In genomic region chr19:19404879-19405860, GRCh38 we compare ENCODE assay signal across 1 cellular context.
TF ChIP-seq lines count a peak whose summit lies in the region.

TSS of gene GATAD2A (plus strand) at chr19:19405675. CDS start at chr19:19465346, 59,671 bp downstream.

TF ChIP-seq in HepG2, 621 proteins besides CTCF, POLR2A, EP300 and RAD21 (continued from another document and continues in another):
- TF ChIP-seq NR2C2 (CRISPR knock-in tag; IDR thresholded peaks at IDR 0.05; ENCODE audit: borderline replicate concordance) (peak; percentile 77), NBN (conservative IDR thresholded peaks at IDR 0.05) (no peak), U2AF2 (IDR thresholded peaks at IDR 0.05; ENCODE audit: low read depth, low read length) (no peak), TAF1 (CRISPR knock-in tag; IDR thresholded peaks at IDR 0.05) (peak; percentile 62; the same call in 1 of the 2 replicates), ZNF816 (CRISPR knock-in tag; IDR thresholded peaks at IDR 0.05; ENCODE audit: borderline replicate concordance) (0 out of 2 replicates have a peak, but pooled peaks have one; percentile 53), ZNF501 (CRISPR knock-in tag; IDR thresholded peaks at IDR 0.05) (peak; percentile 97), DDIT3 (CRISPR knock-in tag; IDR thresholded peaks at IDR 0.05) (no peak), PTBP1 (IDR thresholded peaks at IDR 0.05; ENCODE audit: low read depth, low read length, poor library complexity, severe bottlenecking) (no peak), ZNF788 (CRISPR knock-in tag; IDR thresholded peaks at IDR 0.05; ENCODE audit: borderline replicate concordance) (peak; percentile 69; the same call in 1 of the 2 replicates), ZNF510 (CRISPR knock-in tag; IDR thresholded peaks at IDR 0.05; ENCODE audit: low read depth) (peak; percentile 85), NR2F2 (IDR thresholded peaks at IDR 0.05; ENCODE audit: borderline replicate concordance, low read depth) (no peak; the same call in 1 of the 2 replicates), ZNF580 (CRISPR knock-in tag; IDR thresholded peaks at IDR 0.05; ENCODE audit: borderline replicate concordance, low read depth) (peak; percentile 94; the same call in 1 of the 2 replicates), ZNF326 (CRISPR knock-in tag; IDR thresholded peaks at IDR 0.05; ENCODE audit: borderline replicate concordance) (0 out of 2 replicates have a peak, but pooled peaks have one; percentile 46), JUND (CRISPR knock-in tag; IDR thresholded peaks at IDR 0.05) (no peak), HIC2 (CRISPR knock-in tag; IDR thresholded peaks at IDR 0.05; ENCODE audit: low read depth) (no peak), TARDBP (CRISPR knock-in tag; IDR thresholded peaks at IDR 0.05) (peak; percentile 93), KIAA2018 (CRISPR knock-in tag; IDR thresholded peaks at IDR 0.05; ENCODE audit: borderline replicate concordance) (no peak), MAX (IDR thresholded peaks at IDR 0.05) (peak; percentile 97), BRF2 (CRISPR knock-in tag; IDR thresholded peaks at IDR 0.05) (peak; percentile 90), ZNF205 (CRISPR knock-in tag; IDR thresholded peaks at IDR 0.05) (peak; percentile 76; the same call in 1 of the 2 replicates), ZNF317 (CRISPR knock-in tag; IDR thresholded peaks at IDR 0.05) (no peak), RARA (CRISPR knock-in tag; IDR thresholded peaks at IDR 0.05) (peak; percentile 64; the same call in 1 of the 2 replicates), TCF7L2 (IDR thresholded peaks at IDR 0.05; ENCODE audit: low read depth, low read length) (no peak), EEA1 (CRISPR knock-in tag; IDR thresholded peaks at IDR 0.05; ENCODE audit: borderline replicate concordance) (peak; percentile 71; the same call in 1 of the 2 replicates), ZNF768 (CRISPR knock-in tag; IDR thresholded peaks at IDR 0.05) (peak; percentile 79; the same call in 1 of the 2 replicates), NFRKB (IDR thresholded peaks at IDR 0.05) (no peak), ZNF292 (CRISPR knock-in tag; IDR thresholded peaks at IDR 0.05; ENCODE audit: borderline replicate concordance, low read depth) (peak; percentile 29; the same call in 1 of the 2 replicates), PBX3 (CRISPR knock-in tag; IDR thresholded peaks at IDR 0.05; ENCODE audit: borderline replicate concordance) (0 out of 2 replicates have a peak, but pooled peaks have one; percentile 49), ZNF672 (CRISPR knock-in tag; IDR thresholded peaks at IDR 0.05) (no peak), RORA (CRISPR knock-in tag; IDR thresholded peaks at IDR 0.05) (no peak), ZNF414 (CRISPR knock-in tag; IDR thresholded peaks at IDR 0.05) (no peak), UBTF (CRISPR knock-in tag; IDR thresholded peaks at IDR 0.05) (peak; percentile 79), NR1H2 (CRISPR knock-in tag; IDR thresholded peaks at IDR 0.05; ENCODE audit: borderline replicate concordance, low read depth) (peak; percentile 87; the same call in 1 of the 2 replicates), ZNF557 (CRISPR knock-in tag; IDR thresholded peaks at IDR 0.05) (peak; percentile 91; the same call in 1 of the 2 replicates), HBP1 (CRISPR knock-in tag; IDR thresholded peaks at IDR 0.05; ENCODE audit: low read depth) (peak; percentile 66; the same call in 1 of the 2 replicates), ZFP82 (CRISPR knock-in tag; IDR thresholded peaks at IDR 0.05; ENCODE audit: borderline replicate concordance) (0 out of 2 replicates have a peak, but pooled peaks have one; percentile 78), ZNF841 (CRISPR knock-in tag; IDR thresholded peaks at IDR 0.05; ENCODE audit: borderline replicate concordance) (0 out of 2 replicates have a peak, but pooled peaks have one; percentile 81), PCBP2 (optimal IDR thresholded peaks at IDR 0.05; ENCODE audit: low read depth, low read length, poor library complexity, severe bottlenecking) (no peak), TP53 (CRISPR knock-in tag; conservative IDR thresholded peaks at IDR 0.05) (peak; percentile 85; the same call in 1 of the 2 replicates), MED8 (CRISPR knock-in tag; IDR thresholded peaks at IDR 0.05; ENCODE audit: insufficient replicate concordance) (peak; percentile 20), RNF2 (conservative IDR thresholded peaks at IDR 0.05; ENCODE audit: low read depth) (peak; percentile 79), STAT5B (CRISPR knock-in tag; IDR thresholded peaks at IDR 0.05) (0 out of 2 replicates have a peak, but pooled peaks have one; percentile 39)
